8 cellular contexts compared by ENCODE assay signal in genomic region chr12:6868211-6869048, GRCh38. TPM values are rescaled to one million over a fixed set of nuclear protein-coding genes. Genes with fewer than 3 reads are reported as not detected.
DNase-seq lines count a peak whose midpoint lies in the region; ATAC-seq and TF ChIP-seq lines count a peak whose summit lies in the region.

No MANE protein-coding gene starts in this region.

- peak overlapping the region; percentile 98 for H3K4me2 ChIP-seq in PC-3 (ENCODE audit: low read length)

- peak overlapping the region; percentile 94 for H3K27ac Mint-ChIP-seq in dendritic cell treated with granulocyte-macrophage colony-stimulating factor and Interleukin-4, amounts not matched to agents 40 ng/mL and 50 ng/mL, for 4 days
- H3K27ac Mint-ChIP-seq in naive B cell, result peak overlapping the region in 5 of 6 donors; percentile 37 to 92 (median 67)

- no peaks in the 10 kb centered on the region for H3K27me3 Mint-ChIP-seq in dendritic cell treated with granulocyte-macrophage colony-stimulating factor and Interleukin-4, amounts not matched to agents 40 ng/mL and 50 ng/mL, for 4 days
- H3K27me3 Mint-ChIP-seq in naive B cell, result no peaks in the 10 kb centered on the region

- peaks cover 3% of the 10 kb centered on the region for H3F3A ChIP-seq in PC-3 (ENCODE audit: low read length, unreplicated experiment)

- H3K4me1 ChIP-seq in PC-3 (ENCODE audit: insufficient read depth, low read length), result peaks cover 38% of the 10 kb centered on the region

- TF ChIP-seq CTCF in PC-3 (conservative IDR thresholded peaks at IDR 0.05; ENCODE audit: low read depth, low read length), result peak; percentile 20; the same call in 1 of the 2 replicates

- intact Hi-C loops in PC-3 (cut with micrococcal nuclease), result loop anchor here (5.0 kb wide), 1 partner anchor 59 kb away; the partner anchor contains the start of gene ATN1
- intact Hi-C loops in dendritic cell treated with granulocyte-macrophage colony-stimulating factor and Interleukin-4, amounts not matched to agents 40 ng/mL and 50 ng/mL, for 4 days (cut with micrococcal nuclease), result loop anchor here (2.0 to 5.0 kb wide), 2 partner anchors 69 to 244 kb away; no protein-coding TSS in a partner anchor

- CTCF ChIA-PET in PC-3 (lab: Charles Lee), result interaction anchor here (1.3 kb wide), 1 partner anchor 16 kb away, joined by 4 read pairs; the partner anchor contains the start of gene USP5

- no peak overlapping the region for H3K27ac ChIP-seq in PC-3 (ENCODE audit: low read length)

- TSS peak; percentile 33 for BruUV-seq in PC-3 (replicated peaks; lab: Mats Ljungman, UMichigan)

- H3K4me3 ChIP-seq in PC-3 (ENCODE audit: low read length), result peak overlapping the region; percentile 97

- H3K36me3 Mint-ChIP-seq in dendritic cell treated with granulocyte-macrophage colony-stimulating factor and Interleukin-4, amounts not matched to agents 40 ng/mL and 50 ng/mL, for 4 days (ENCODE audit: low read depth), result peaks cover 96% of the 10 kb centered on the region
- peaks cover 7 to 12% of the 10 kb centered on the region in 2 donors for H3K36me3 Mint-ChIP-seq in naive B cell

- no peaks in the 10 kb centered on the region for H3K9me3 Mint-ChIP-seq in dendritic cell treated with granulocyte-macrophage colony-stimulating factor and Interleukin-4, amounts not matched to agents 40 ng/mL and 50 ng/mL, for 4 days
- H3K9me3 Mint-ChIP-seq in naive B cell, result no peaks in the 10 kb centered on the region

- no peaks in the 10 kb centered on the region for H3K9me2 ChIP-seq in PC-3 (replicated peaks; ENCODE audit: low read length)

- H3K27me3 ChIP-seq in PC-3 (ENCODE audit: low read length), result no peaks in the 10 kb centered on the region

- H4K20me1 ChIP-seq in PC-3 (ENCODE audit: low read length), result peaks cover 23% of the 10 kb centered on the region

- H3K9me3 ChIP-seq in PC-3 (ENCODE audit: low read length), result no peaks in the 10 kb centered on the region

- DNase-seq in NCI-H82 (lab: John Stamatoyannopoulos, UW), result peak; percentile 53
- DNase-seq in NCI-H82 treated with DMSO at 0.1 percent for 48 hours (lab: John Stamatoyannopoulos, UW; ENCODE audit: unreplicated experiment), result no peak
- DNase-seq in PC-3, result no peak
- DNase-seq in naive B cell, result no peak
- no peak for DNase-seq in foreskin melanocyte
- no peak for DNase-seq in mesenteric fat pad (ENCODE audit: low spot score)

- H3K36me3 ChIP-seq in PC-3 (ENCODE audit: low read depth, low read length), result peaks cover 25% of the 10 kb centered on the region

- H3K4me1 Mint-ChIP-seq in dendritic cell treated with granulocyte-macrophage colony-stimulating factor and Interleukin-4, amounts not matched to agents 40 ng/mL and 50 ng/mL, for 4 days (ENCODE audit: low read depth), result peaks cover 60% of the 10 kb centered on the region
- H3K4me1 Mint-ChIP-seq in naive B cell, result peaks cover 37 to 54% (median 47%) of the 10 kb centered on the region in 3 donors

- no peak overlapping the region for H2AFZ ChIP-seq in PC-3 (ENCODE audit: low read length)

- POLR2A ChIA-PET in PC-3 (lab: Charles Lee; ENCODE audit: unreplicated experiment), result no interaction called here

- ATAC-seq in PC-3 (no peak), naive B cell (ENCODE audit: low read depth in 2 of 2) (no peak), HG02884 (IDR thresholded peaks at IDR 0.05; ENCODE audit: unreplicated experiment) (no peak)

- peaks cover 28% of the 10 kb centered on the region for H3K79me2 ChIP-seq in PC-3 (ENCODE audit: low read length)

- H3K9ac ChIP-seq in PC-3 (ENCODE audit: low read length), result peak overlapping the region; percentile 97

- peak overlapping the region; percentile 94 for H3K4me3 Mint-ChIP-seq in dendritic cell treated with granulocyte-macrophage colony-stimulating factor and Interleukin-4, amounts not matched to agents 40 ng/mL and 50 ng/mL, for 4 days
- peak overlapping the region; percentile 81 to 92 (median 86) for H3K4me3 Mint-ChIP-seq in naive B cell

RNA-seq across cellular contexts. Expression of gene TPI1, which starts 1.1 kb away (rescaled TPM):
- total RNA-seq in PC-3 (2014; rRNA removed) (1,259 and 1,708 TPM in 2 replicates), mesenteric fat pad (383 TPM)
- 100 to 1,000 TPM; 294 to 712 (median 357) TPM for polyA plus RNA-seq in naive B cell (ENCODE audit: low read depth in 6 of 6)

RNA-seq across cellular contexts. Expression of gene SPSB2, which starts 4.7 kb away (rescaled TPM):
- 8.4 and 9.2 TPM in 2 replicates for total RNA-seq in PC-3 (2014; rRNA removed)
- polyA plus RNA-seq in naive B cell (ENCODE audit: low read depth in 6 of 6), result 10 to 100 TPM in 2 of 6 donors, 1 to 10 TPM in 4; 7.9 to 15.5 (median 8.9) TPM
- 4.6 TPM for total RNA-seq in mesenteric fat pad

RNA-seq across cellular contexts. Expression of gene USP5, which starts 16.5 kb away (rescaled TPM):
- total RNA-seq in PC-3 (2014; rRNA removed), result 107 and 113 TPM in 2 replicates
- polyA plus RNA-seq in naive B cell (ENCODE audit: low read depth in 6 of 6), result 10 to 100 TPM; 28.5 to 45.1 (median 35.4) TPM
- 74.8 TPM for total RNA-seq in mesenteric fat pad

RNA-seq across cellular contexts. Expression of gene CDCA3, which starts 17.3 kb away (rescaled TPM):
- total RNA-seq in PC-3 (2014; rRNA removed), result 52.1 and 92.0 TPM in 2 replicates
- polyA plus RNA-seq in naive B cell (ENCODE audit: low read depth in 6 of 6), result 1 to 10 TPM in 1 of 6 donors, under 1 TPM in 3, not detected in 2; 0.74 to 1.0 (median 0.89) TPM
- 0.16 TPM for total RNA-seq in mesenteric fat pad

RNA-seq across cellular contexts. Expression of gene GNB3, which starts 27.7 kb away (rescaled TPM):
- total RNA-seq in PC-3 (2014; rRNA removed), result 1.8 TPM in 1 of 2 replicates, not detected in the other
- not detected for polyA plus RNA-seq in naive B cell (ENCODE audit: low read depth in 6 of 6)
- total RNA-seq in mesenteric fat pad, result 1.2 TPM
